Comparison of ENCODE assay signal across 20 cellular contexts in genomic region chr12:11787921-11788849, GRCh38.
A peak's percentile ranks its signal among the peaks of the same experiment; 100 is the strongest.
DNase-seq lines count a peak whose midpoint lies in the region; ATAC-seq and TF ChIP-seq lines count a peak whose summit lies in the region.
"Had no signal": no experiment of that assay in that cellular context is flagged by ENCODE, and none has a peak within 500 bp of the region (broad histone marks: within the 10 kb centered on the region; RNA-seq: fewer than 3 reads in every experiment).

No MANE protein-coding gene starts in this region.

- H3K9me3 Mint-ChIP-seq in activated CD4-positive, alpha-beta T cell treated with anti-CD3 and anti-CD28 coated beads for 36 hours (ENCODE audit: low read depth): no peaks in the 10 kb centered on the region
- H3K9me3 Mint-ChIP-seq in activated CD4-positive, alpha-beta T cell treated with anti-CD3 and anti-CD28 coated beads, Interleukin-2, amount 10 ng/mL, durations not matched to agents 7 days and 5 days: no peaks in the 10 kb centered on the region
- H3K9me3 Mint-ChIP-seq in dendritic cell treated with granulocyte-macrophage colony-stimulating factor and Interleukin-4, amounts not matched to agents 40 ng/mL and 50 ng/mL, for 4 days: no peaks in the 10 kb centered on the region

- no peaks in the 10 kb centered on the region for H3K27me3 Mint-ChIP-seq in activated CD4-positive, alpha-beta T cell treated with anti-CD3 and anti-CD28 coated beads for 36 hours
- no peaks in the 10 kb centered on the region for H3K27me3 Mint-ChIP-seq in activated CD4-positive, alpha-beta T cell treated with anti-CD3 and anti-CD28 coated beads, Interleukin-2, amount 10 ng/mL, durations not matched to agents 7 days and 5 days
- no peaks in the 10 kb centered on the region for H3K27me3 Mint-ChIP-seq in dendritic cell treated with granulocyte-macrophage colony-stimulating factor and Interleukin-4, amounts not matched to agents 40 ng/mL and 50 ng/mL, for 4 days

- peak overlapping the region; percentile 41 to 91 (median 71) for H3K27ac ChIP-seq in sigmoid colon
- H3K27ac ChIP-seq: right lobe of liver, suprapubic skin had no signal

- DNase-seq in activated CD4-positive, alpha-beta T cell treated with anti-CD3 and anti-CD28 coated beads for 36 hours: no peak
- DNase-seq in activated CD4-positive, alpha-beta T cell treated with anti-CD3 and anti-CD28 coated beads, Interleukin-2, amount 10 ng/mL, durations not matched to agents 7 days and 5 days: no peak
- DNase-seq in NCI-H1048 (lab: John Stamatoyannopoulos, UW): peak; percentile 18
- DNase-seq in sigmoid colon: no peak
- no peak for DNase-seq in foreskin fibroblast
- no peak for DNase-seq in RKO (ENCODE audit: low spot score)
- DNase-seq: activated CD4-positive, alpha-beta T cell treated with anti-CD3 and anti-CD28 coated beads, Interleukin-2, amount 50 U/mL, for 1 hour; activated CD8-positive, alpha-beta memory T cell treated with anti-CD3 and anti-CD28 coated beads, Interleukin-2, amount 50 U/mL, for 48 hours; activated effector memory CD4-positive, alpha-beta T cell treated with Interleukin-2 at 50 U/mL for 16 hours; Calu3; hypothalamus; islet precursor cell; NCI-H187 treated with DMSO at 0.1 percent for 48 hours; NCI-H446 treated with DMSO at 0.1 percent for 48 hours; right lobe of liver; SW 1271 had no signal

- WGBS in sigmoid colon, 2 donors: 56 to 77% methylated on average over 6 of the region's 6 CpGs

- peaks cover 0 to 68% (median 56%) of the 10 kb centered on the region in 4 donors for H3K4me1 ChIP-seq in sigmoid colon

- no peaks in the 10 kb centered on the region for H3K27me3 ChIP-seq in sigmoid colon
- H3K27me3 ChIP-seq: right lobe of liver, suprapubic skin had no signal

- TF ChIP-seq POLR2A in sigmoid colon (IDR thresholded peaks at IDR 0.05): no peak

- H3K4me1 Mint-ChIP-seq in activated CD4-positive, alpha-beta T cell treated with anti-CD3 and anti-CD28 coated beads for 36 hours: peaks cover 42% of the 10 kb centered on the region
- H3K4me1 Mint-ChIP-seq in activated CD4-positive, alpha-beta T cell treated with anti-CD3 and anti-CD28 coated beads, Interleukin-2, amount 10 ng/mL, durations not matched to agents 7 days and 5 days: peaks cover 7% of the 10 kb centered on the region
- peaks cover 88% of the 10 kb centered on the region for H3K4me1 Mint-ChIP-seq in dendritic cell treated with granulocyte-macrophage colony-stimulating factor and Interleukin-4, amounts not matched to agents 40 ng/mL and 50 ng/mL, for 4 days (ENCODE audit: low read depth)

- peaks cover 35% of the 10 kb centered on the region for H3K36me3 Mint-ChIP-seq in activated CD4-positive, alpha-beta T cell treated with anti-CD3 and anti-CD28 coated beads for 36 hours (ENCODE audit: low read depth)
- H3K36me3 Mint-ChIP-seq in activated CD4-positive, alpha-beta T cell treated with anti-CD3 and anti-CD28 coated beads, Interleukin-2, amount 10 ng/mL, durations not matched to agents 7 days and 5 days (ENCODE audit: low read depth): peaks cover 34% of the 10 kb centered on the region
- peaks cover 64% of the 10 kb centered on the region for H3K36me3 Mint-ChIP-seq in dendritic cell treated with granulocyte-macrophage colony-stimulating factor and Interleukin-4, amounts not matched to agents 40 ng/mL and 50 ng/mL, for 4 days (ENCODE audit: low read depth)

- no peak overlapping the region for H3K27ac Mint-ChIP-seq in activated CD4-positive, alpha-beta T cell treated with anti-CD3 and anti-CD28 coated beads for 36 hours
- H3K27ac Mint-ChIP-seq in activated CD4-positive, alpha-beta T cell treated with anti-CD3 and anti-CD28 coated beads, Interleukin-2, amount 10 ng/mL, durations not matched to agents 7 days and 5 days: no peak overlapping the region
- peak overlapping the region; percentile 78 for H3K27ac Mint-ChIP-seq in dendritic cell treated with granulocyte-macrophage colony-stimulating factor and Interleukin-4, amounts not matched to agents 40 ng/mL and 50 ng/mL, for 4 days

- peak; percentile 16 for ATAC-seq in activated CD4-positive, alpha-beta T cell treated with anti-CD3 and anti-CD28 coated beads for 36 hours
- ATAC-seq in GM18909 (IDR thresholded peaks at IDR 0.05; ENCODE audit: poor library complexity, unreplicated experiment): no peak
- ATAC-seq: K562, right lobe of liver had no signal

- CTCF ChIA-PET in activated CD4-positive, alpha-beta T cell treated with anti-CD3 and anti-CD28 coated beads for 36 hours (lab: Charles Lee): interaction anchor here (1.2 kb wide), 1 partner anchor 8 kb away, joined by 5 read pairs; no protein-coding TSS in a partner anchor
- CTCF ChIA-PET in activated CD4-positive, alpha-beta T cell treated with anti-CD3 and anti-CD28 coated beads, Interleukin-2, amount 10 ng/mL, durations not matched to agents 7 days and 5 days (lab: Charles Lee): no interaction called here

- H3K9me3 ChIP-seq in sigmoid colon: no peaks in the 10 kb centered on the region
- H3K9me3 ChIP-seq: right lobe of liver, suprapubic skin had no signal

- H3K4me3 ChIP-seq in sigmoid colon (no peak overlapping the region), foreskin fibroblast (ENCODE audit: low read depth in 1 of 2, low read length in 2 of 2) (no peak overlapping the region)
- H3K4me3 ChIP-seq: K562, right lobe of liver, suprapubic skin had no signal

- no peak overlapping the region for H3K4me3 Mint-ChIP-seq in activated CD4-positive, alpha-beta T cell treated with anti-CD3 and anti-CD28 coated beads for 36 hours
- no peak overlapping the region for H3K4me3 Mint-ChIP-seq in activated CD4-positive, alpha-beta T cell treated with anti-CD3 and anti-CD28 coated beads, Interleukin-2, amount 10 ng/mL, durations not matched to agents 7 days and 5 days
- no peak overlapping the region for H3K4me3 Mint-ChIP-seq in dendritic cell treated with granulocyte-macrophage colony-stimulating factor and Interleukin-4, amounts not matched to agents 40 ng/mL and 50 ng/mL, for 4 days

- H3K36me3 ChIP-seq in sigmoid colon: no peaks in the 10 kb centered on the region
- H3K36me3 ChIP-seq: right lobe of liver had no signal

- intact Hi-C loops in activated CD4-positive, alpha-beta T cell treated with anti-CD3 and anti-CD28 coated beads for 36 hours (cut with DNase I, micrococcal nuclease): no loop called here
- intact Hi-C loops in dendritic cell treated with granulocyte-macrophage colony-stimulating factor and Interleukin-4, amounts not matched to agents 40 ng/mL and 50 ng/mL, for 4 days (cut with micrococcal nuclease): no loop called here
- intact Hi-C loops in sigmoid colon (cut with DNase I): no loop called here

- TF ChIP-seq EP300 in sigmoid colon (IDR thresholded peaks at IDR 0.05): no peak

- TF ChIP-seq CTCF in sigmoid colon (IDR thresholded peaks at IDR 0.05) (no peak), foreskin fibroblast (IDR thresholded peaks at IDR 0.05; ENCODE audit: low read depth, low read length) (no peak)

- POLR2A ChIA-PET in activated CD4-positive, alpha-beta T cell treated with anti-CD3 and anti-CD28 coated beads for 36 hours (lab: Charles Lee): no interaction called here
- POLR2A ChIA-PET in activated CD4-positive, alpha-beta T cell treated with anti-CD3 and anti-CD28 coated beads, Interleukin-2, amount 10 ng/mL, durations not matched to agents 7 days and 5 days (lab: Charles Lee): no interaction called here
